29 cellular contexts compared by ENCODE assay signal in genomic region chr14:76701981-76702380, GRCh38. TPM values are rescaled to one million over a fixed set of nuclear protein-coding genes. Genes with fewer than 3 reads are reported as not detected.
A peak's percentile ranks its signal among the peaks of the same experiment; 100 is the strongest.
DNase-seq lines count a peak whose midpoint lies in the region; ATAC-seq and TF ChIP-seq lines count a peak whose summit lies in the region.
"Had no signal": no experiment of that assay in that cellular context is flagged by ENCODE, and none has a peak within 500 bp of the region (broad histone marks: within the 10 kb centered on the region; RNA-seq: fewer than 3 reads in every experiment).

No MANE protein-coding gene starts in this region.

- DNase-seq in fibroblast of mammary gland (ENCODE audit: low read depth) = peak; percentile 61
- peak; percentile 65 for DNase-seq in left ventricle myocardium inferior
- DNase-seq in sciatic nerve (ENCODE audit: low spot score) = peak; percentile 72
- DNase-seq in tibial nerve (ENCODE audit: low spot score in 2 of 2) = peak; percentile 68 to 88
- no peak for DNase-seq in glomerular visceral epithelial cell (ENCODE audit: extremely low spot score)
- DNase-seq: activated CD4-positive, alpha-beta T cell treated with anti-CD3 and anti-CD28 coated beads, Interleukin-2, amount 50 U/mL, for 1 hour; activated CD4-positive, CD25-positive, alpha-beta regulatory T cell; activated naive CD8-positive, alpha-beta T cell treated with anti-CD3 and anti-CD28 coated beads, Interleukin-2, amount 50 U/mL, for 24 hours; activated T-cell treated with anti-CD3 and anti-CD28 coated beads, Interleukin-2, amount 50 U/mL, for 72 hours; dermis blood vessel endothelial cell; esophagus squamous epithelium; H9; KG1; lower lobe of right lung; midbrain; naive thymus-derived CD8-positive, alpha-beta T cell; NCI-H1105 treated with DMSO at 0.1 percent for 48 hours; NCI-H2029; NK-92 treated with Interleukin-12 subunit alpha and Interleukin-12 subunit beta, amount 100 ng/mL, for 24 hours; SK-N-SH; small intestine; stimulated activated naive CD8-positive, alpha-beta T cell treated with anti-CD3 and anti-CD28 coated beads, Interleukin-15, Interleukin-2, amounts not matched to agents 100 U/mL and 50 U/mL, for 24 hours; T-helper 17 cell; trophoblast cell had no signal

- H3K4me3 ChIP-seq in fibroblast of mammary gland (ENCODE audit: control insufficient read depth, low read depth, low read length) (no peak overlapping the region), left ventricle myocardium inferior (no peak overlapping the region), tibial nerve (no peak overlapping the region)
- H3K4me3 ChIP-seq: BLaER1 treated with 17β-estradiol and CSF1 and Interleukin-3, amounts not matched to agents 10 nM and 100 nM; esophagus squamous epithelium; lower lobe of right lung; prostate gland had no signal

- peaks cover 19% of the 10 kb centered on the region for H3K4me1 ChIP-seq in left ventricle myocardium inferior
- H3K4me1 ChIP-seq in tibial nerve = peaks cover 0 to 9% (median 0%) of the 10 kb centered on the region in 4 donors
- H3K4me1 ChIP-seq: esophagus squamous epithelium, lower lobe of right lung, prostate gland had no signal

- no peak for TF ChIP-seq CTCF in fibroblast of mammary gland (conservative IDR thresholded peaks at IDR 0.05; ENCODE audit: control insufficient read depth, insufficient read depth, low read depth, low read length)
- no peak for TF ChIP-seq CTCF in left ventricle myocardium inferior (IDR thresholded peaks at IDR 0.05; ENCODE audit: borderline replicate concordance)
- TF ChIP-seq CTCF in tibial nerve (IDR thresholded peaks at IDR 0.05) = no peak

- intact Hi-C loops in left ventricle myocardium inferior (cut with micrococcal nuclease) (no loop called here), sciatic nerve (cut with DNase I) (no loop called here)

- H3K27ac ChIP-seq in left ventricle myocardium inferior (replicated peaks) (no peak overlapping the region), tibial nerve (peak overlapping the region in 1 of 4 donors; percentile 21)
- H3K27ac ChIP-seq: BLaER1 treated with 17β-estradiol and CSF1 and Interleukin-3, amounts not matched to agents 10 nM and 100 nM; esophagus squamous epithelium; HL-60; lower lobe of right lung; prostate gland had no signal

- TF ChIP-seq POLR2A in tibial nerve (IDR thresholded peaks at IDR 0.05) = no peak

- ATAC-seq in sciatic nerve = peak; percentile 93
- ATAC-seq in HG03432 (IDR thresholded peaks at IDR 0.05; ENCODE audit: unreplicated experiment) = no peak
- ATAC-seq in HG02610 (IDR thresholded peaks at IDR 0.05; ENCODE audit: unreplicated experiment) = no peak
- ATAC-seq: activated naive CD8-positive, alpha-beta T cell treated with anti-CD3 and anti-CD28 coated beads, Interleukin-2, amount 50 U/mL, for 24 hours; activated T-cell treated with anti-CD3 and anti-CD28 coated beads, Interleukin-2, amount 50 U/mL, for 72 hours; lower lobe of right lung; naive thymus-derived CD8-positive, alpha-beta T cell; stimulated activated naive CD8-positive, alpha-beta T cell treated with anti-CD3 and anti-CD28 coated beads, Interleukin-15, Interleukin-2, amounts not matched to agents 100 U/mL and 50 U/mL, for 24 hours; T-helper 17 cell had no signal

- H3K27me3 ChIP-seq in left ventricle myocardium inferior (ENCODE audit: low read depth) (no peaks in the 10 kb centered on the region), tibial nerve (no peaks in the 10 kb centered on the region)
- H3K27me3 ChIP-seq: BLaER1 treated with 17β-estradiol and CSF1 and Interleukin-3, amounts not matched to agents 10 nM and 100 nM; esophagus squamous epithelium had no signal

- peak; percentile 36 to 85 for TF ChIP-seq EP300 in tibial nerve (IDR thresholded peaks at IDR 0.05)

- no peaks in the 10 kb centered on the region for H3K36me3 ChIP-seq in left ventricle myocardium inferior
- H3K36me3 ChIP-seq in tibial nerve = no peaks in the 10 kb centered on the region
- H3K36me3 ChIP-seq: BLaER1 treated with 17β-estradiol and CSF1 and Interleukin-3, amounts not matched to agents 10 nM and 100 nM; esophagus squamous epithelium; lower lobe of right lung; prostate gland had no signal

- H3K9me3 ChIP-seq in left ventricle myocardium inferior (replicated peaks) (no peaks in the 10 kb centered on the region), tibial nerve (no peaks in the 10 kb centered on the region)
- H3K9me3 ChIP-seq: esophagus squamous epithelium, lower lobe of right lung, prostate gland, SK-N-SH had no signal

- 65% methylated on average over 3 of the region's 3 CpGs for WGBS in tibial nerve, 2 donors

RNA-seq across cellular contexts. Expression of gene VASH1, which starts 59.3 kb away (rescaled TPM):
- total RNA-seq in left ventricle myocardium inferior = 12.4 TPM
- 19.3 TPM for total RNA-seq in sciatic nerve
- 10 to 100 TPM; 13.8 to 24.7 (median 18.6) TPM for total RNA-seq in tibial nerve
